Comparison of ENCODE assay signal across 15 cellular contexts in the genomic region with DNA sequence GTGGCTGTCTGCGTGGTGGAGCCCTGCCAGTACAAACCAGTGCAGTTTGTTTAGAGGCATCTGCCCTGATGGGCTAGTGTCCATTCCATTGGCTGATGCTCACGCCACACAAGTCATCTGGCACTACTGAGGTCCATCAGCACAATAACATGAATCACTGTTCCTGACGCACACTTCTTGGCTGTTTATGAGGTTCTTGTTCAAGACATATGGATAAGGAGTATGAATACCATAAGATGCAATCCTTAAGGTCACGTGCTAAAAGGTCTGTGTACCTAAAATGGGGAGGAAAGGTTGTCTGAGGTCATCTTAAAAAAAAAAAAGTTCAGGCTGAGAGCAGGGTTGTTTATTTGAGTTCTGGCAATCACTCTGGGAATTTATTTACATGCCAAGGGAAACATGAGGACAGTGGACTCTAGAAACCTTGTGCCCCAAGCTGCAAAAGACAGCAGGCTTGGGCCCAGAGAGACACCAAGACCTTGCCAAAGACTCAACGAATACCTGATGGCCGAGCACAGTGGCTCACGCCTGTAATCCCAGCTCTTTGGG. TPM values are rescaled to one million over a fixed set of nuclear protein-coding genes. Genes with fewer than 3 reads are reported as not detected.
DNase-seq lines count a peak whose midpoint lies in the region; ATAC-seq and TF ChIP-seq lines count a peak whose summit lies in the region.
"Had no signal": no experiment of that assay in that cellular context is flagged by ENCODE, and none has a peak within 500 bp of the region (broad histone marks: within the 10 kb centered on the region; RNA-seq: fewer than 3 reads in every experiment).

No MANE protein-coding gene starts in this region.

- H3K4me3 ChIP-seq in AG10803 (ENCODE audit: low read length) (no peak overlapping the region), IMR-90 (ENCODE audit: insufficient read depth, low read depth, low read length) (no peak overlapping the region), hepatocyte (no peak overlapping the region)

- peak overlapping the region in 1 of 2 experiments; percentile 43; a peak in 1 of 4 replicates for H4K8ac ChIP-seq in IMR-90 (ENCODE audit: low read depth in 2 of 2, low read length in 2 of 2)

- H3K36me3 ChIP-seq in IMR-90 (ENCODE audit: control insufficient read depth, insufficient read depth, low read length) (no peaks in the 10 kb centered on the region), hepatocyte (replicated peaks; ENCODE audit: insufficient read depth, low read depth) (no peaks in the 10 kb centered on the region)

- H3K23ac ChIP-seq in IMR-90 (ENCODE audit: low read depth, low read length), result no peak overlapping the region

- no peak overlapping the region for H3K9ac ChIP-seq in IMR-90 (ENCODE audit: low read depth, low read length)

- WGBS in IMR-90 (ENCODE audit: extremely low coverage in 2 of 2, insufficient read length in 1 of 2), 2 experiments, result 0% methylated on average over 1 of the region's 7 CpGs; no CpG with 5 or more reads in 1 of the 2 experiments
- WGBS in hepatocyte (ENCODE audit: low lambda C conversion rate, missing lambda C conversion rate), result 91% methylated on average over 7 of the region's 7 CpGs

- H2BK20ac ChIP-seq in IMR-90 (ENCODE audit: low read depth, low read length), result peak overlapping the region; percentile 45; the same call in 1 of the 2 replicates

- H3K14ac ChIP-seq in IMR-90 (replicated peaks; ENCODE audit: low read depth, low read length), result no peak overlapping the region

- peaks cover 3% of the 10 kb centered on the region; the same call in 1 of the 2 replicates for H3K9me3 ChIP-seq in IMR-90 (ENCODE audit: control insufficient read depth, insufficient read depth, low read length)
- H3K9me3 ChIP-seq in hepatocyte (ENCODE audit: low read depth), result no peaks in the 10 kb centered on the region

- peak overlapping the region; percentile 49 for H3K18ac ChIP-seq in IMR-90 (ENCODE audit: low read depth, low read length)

- H4K5ac ChIP-seq in IMR-90 (ENCODE audit: low read depth, low read length), result peak overlapping the region; percentile 10; the same call in 1 of the 2 replicates

- no peaks in the 10 kb centered on the region for H3K9me1 ChIP-seq in IMR-90 (ENCODE audit: insufficient read depth, low read length)

- no peaks in the 10 kb centered on the region for H3K79me1 ChIP-seq in IMR-90 (ENCODE audit: low read depth in 1 of 2, low read length in 2 of 2)

- CTCF ChIA-PET in IMR-90 (lab: Yijun Ruan, JAX), result no interaction called here

- dilution Hi-C loops in IMR-90 (cut with HindIII; ENCODE audit: low sequenced_read_pairs, unreplicated experiment), result no loop called here

- 0 out of 2 replicates have a peak overlapping the region, but pooled peaks have one; percentile 22 for H2AK5ac ChIP-seq in IMR-90 (ENCODE audit: low read depth, low read length)

- peak; percentile 53 for DNase-seq in AG10803 (ENCODE audit: low read depth)
- DNase-seq in IMR-90, result peak; percentile 99
- peak; percentile 33 to 62 for DNase-seq in dermis microvascular lymphatic vessel endothelial cell (ENCODE audit: low read depth in 2 of 2)
- DNase-seq in lung microvascular endothelial cell (ENCODE audit: low read depth in 2 of 2), result peak; percentile 80 to 87
- no peak for DNase-seq in posterior vena cava (ENCODE audit: low spot score)
- no peak for DNase-seq in hepatocyte (ENCODE audit: low spot score)
- no peak for DNase-seq in inferior parietal cortex (ENCODE audit: extremely low spot score)
- DNase-seq: activated CD8-positive, alpha-beta T cell treated with anti-CD3 and anti-CD28 coated beads for 36 hours; activated gamma-delta T cell; CD4-positive, alpha-beta memory T cell; Kasumi-1; stimulated activated CD4-positive, alpha-beta T cell treated with anti-CD3 and anti-CD28 coated beads, Interleukin-4, amount 100 ng/mL, for 4 hours; stimulated activated naive CD8-positive, alpha-beta T cell treated with anti-CD3 and anti-CD28 coated beads, Interleukin-15, Interleukin-2, amounts not matched to agents 100 U/mL and 50 U/mL, for 24 hours; T-helper 1 cell had no signal

- H2AK9ac ChIP-seq in IMR-90 (replicated peaks; ENCODE audit: low read depth, low read length, poor library complexity), result no peak overlapping the region

- H3K4ac ChIP-seq in IMR-90 (ENCODE audit: low read depth, low read length), result peak overlapping the region; percentile 40; the same call in 1 of the 2 replicates

- no TSS peak for BruUV-seq in IMR-90 (replicated peaks; lab: Mats Ljungman, UMichigan)

- peak overlapping the region; percentile 76 for H2BK5ac ChIP-seq in IMR-90 (ENCODE audit: low read depth, low read length, poor library complexity, severe bottlenecking)

- H3K56ac ChIP-seq in IMR-90 (ENCODE audit: extremely low read depth, insufficient read depth, low read length), result no peak overlapping the region

- in situ Hi-C loops in IMR-90 (cut with MboI; ENCODE audit: low sequenced_read_pairs), result no loop called here

- H3K27ac ChIP-seq in IMR-90 (ENCODE audit: insufficient read depth, low read length) (peak overlapping the region; percentile 64), hepatocyte (no peak overlapping the region)

- no peaks in the 10 kb centered on the region for H3K27me3 ChIP-seq in IMR-90 (ENCODE audit: control insufficient read depth, insufficient read depth, low read length)
- no peaks in the 10 kb centered on the region for H3K27me3 ChIP-seq in hepatocyte

- H3K4me2 ChIP-seq in IMR-90 (ENCODE audit: low read depth, low read length) (no peak overlapping the region), hepatocyte (no peak overlapping the region)

- TF ChIP-seq CTCF in AG10803 (conservative IDR thresholded peaks at IDR 0.05; ENCODE audit: low read length), result no peak
- no peak for TF ChIP-seq CTCF in IMR-90 (conservative IDR thresholded peaks at IDR 0.05; ENCODE audit: low read depth, low read length)
- no peak for TF ChIP-seq CTCF in hepatocyte (IDR thresholded peaks at IDR 0.05; ENCODE audit: poor library complexity)

- intact Hi-C loops in IMR-90 (cut with micrococcal nuclease) (loop anchor here (5.0 kb wide), 1 partner anchor 39 kb away; no protein-coding TSS in a partner anchor), posterior vena cava (cut with DNase I) (no loop called here)

- no peak overlapping the region for H2BK15ac ChIP-seq in IMR-90 (ENCODE audit: low read depth, low read length)

- H2BK120ac ChIP-seq in IMR-90 (ENCODE audit: low read depth, low read length), result peak overlapping the region; percentile 24

- peaks cover 6% of the 10 kb centered on the region for H3K4me1 ChIP-seq in IMR-90 (ENCODE audit: control insufficient read depth, insufficient read depth, low read length)
- H3K4me1 ChIP-seq in hepatocyte (ENCODE audit: insufficient read depth), result no peaks in the 10 kb centered on the region

- peak overlapping the region; percentile 11 for H2AFZ ChIP-seq in IMR-90 (replicated peaks; ENCODE audit: low read length, poor library complexity)
- no peak overlapping the region for H2AFZ ChIP-seq in hepatocyte

- ATAC-seq in IMR-90 (ENCODE audit: low read depth), result peak; percentile 98
- no peak for ATAC-seq in HG03521 (IDR thresholded peaks at IDR 0.05; ENCODE audit: unreplicated experiment)
- ATAC-seq: activated CD8-positive, alpha-beta T cell treated with anti-CD3 and anti-CD28 coated beads for 36 hours; stimulated activated naive CD8-positive, alpha-beta T cell treated with anti-CD3 and anti-CD28 coated beads, Interleukin-15, Interleukin-2, amounts not matched to agents 100 U/mL and 50 U/mL, for 24 hours had no signal

- no peaks in the 10 kb centered on the region for H3K79me2 ChIP-seq in hepatocyte

- H3K9me2 ChIP-seq in hepatocyte (replicated peaks; ENCODE audit: insufficient read depth), result no peaks in the 10 kb centered on the region

- H4K20me1 ChIP-seq in IMR-90 (ENCODE audit: insufficient read depth, low read length) (no peaks in the 10 kb centered on the region), hepatocyte (ENCODE audit: insufficient read depth, poor library complexity, severe bottlenecking) (no peaks in the 10 kb centered on the region)

- TF ChIP-seq RAD21 in IMR-90 (IDR thresholded peaks at IDR 0.05; ENCODE audit: low read length), result no peak

- H4K91ac ChIP-seq in IMR-90 (ENCODE audit: insufficient read depth, low read depth, low read length), result peak overlapping the region; percentile 37; the same call in 1 of the 2 replicates

- no peak for TF ChIP-seq POLR2A in IMR-90 (IDR thresholded peaks at IDR 0.05; ENCODE audit: low read depth, low read length)

- POLR2A ChIA-PET in IMR-90 (lab: Charles Lee; ENCODE audit: unreplicated experiment), result no interaction called here

TF ChIP-seq in IMR-90, 13 proteins besides CTCF, POLR2A, EP300 and RAD21:
- TF ChIP-seq FOS (IDR thresholded peaks at IDR 0.05; ENCODE audit: low read depth, low read length) (peak; percentile 70), BHLHE40 (IDR thresholded peaks at IDR 0.05; ENCODE audit: low read depth, low read length) (peak; percentile 90), CEBPB (IDR thresholded peaks at IDR 0.05; ENCODE audit: low read depth, low read length) (peak; percentile 27; the same call in 1 of the 2 replicates), MAZ (IDR thresholded peaks at IDR 0.05; ENCODE audit: borderline replicate concordance, low read depth, low read length) (no peak)
- TF ChIP-seq, protein P1, sequence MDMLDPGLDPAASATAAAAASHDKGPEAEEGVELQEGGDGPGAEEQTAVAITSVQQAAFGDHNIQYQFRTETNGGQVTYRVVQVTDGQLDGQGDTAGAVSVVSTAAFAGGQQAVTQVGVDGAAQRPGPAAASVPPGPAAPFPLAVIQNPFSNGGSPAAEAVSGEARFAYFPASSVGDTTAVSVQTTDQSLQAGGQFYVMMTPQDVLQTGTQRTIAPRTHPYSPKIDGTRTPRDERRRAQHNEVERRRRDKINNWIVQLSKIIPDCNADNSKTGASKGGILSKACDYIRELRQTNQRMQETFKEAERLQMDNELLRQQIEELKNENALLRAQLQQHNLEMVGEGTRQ (IDR thresholded peaks at IDR 0.05; ENCODE audit: low read depth, low read length), result peak; percentile 71

RNA-seq across cellular contexts. Expression of a gene that starts 54.1 kb away (rescaled TPM):
- total RNA-seq in IMR-90 (2012; rRNA removed) (1.9 and 3.0 TPM in 2 replicates), dermis microvascular lymphatic vessel endothelial cell (2.4 and 3.5 TPM in 2 replicates), lung microvascular endothelial cell (2.2 and 2.6 TPM in 2 replicates), posterior vena cava (1 to 10 TPM; 2.7 to 3.3 TPM), hepatocyte (5.9 and 8.3 TPM in 2 replicates)
- polyA plus RNA-seq in IMR-90 (2012; rRNA removed) (2.2 and 2.6 TPM in 2 replicates), hepatocyte (9.1 and 11.2 TPM in 2 replicates)
- polyA plus RNA-seq in IMR-90 (2012; cell fraction: cytosol; rRNA removed), result 2.3 and 2.6 TPM in 2 replicates
- polyA plus RNA-seq in IMR-90 (2012; cell fraction: nucleus; rRNA removed; ENCODE audit: low replicate concordance), result 1.3 and 2.8 TPM in 2 replicates

Comparison
In these comparisons a context has a peak if more than half of its experiments do, and no peak if none do; other contexts are left out.
1. DNase-seq: peak in AG10803 (single experiment), IMR-90 (single experiment), dermis microvascular lymphatic vessel endothelial cell (2 of 2) and lung microvascular endothelial cell (2 of 2); none in posterior vena cava (single experiment), hepatocyte (single experiment) and inferior parietal cortex (single experiment).